Comparison of ENCODE assay signal across 17 cellular contexts in the genomic region with DNA sequence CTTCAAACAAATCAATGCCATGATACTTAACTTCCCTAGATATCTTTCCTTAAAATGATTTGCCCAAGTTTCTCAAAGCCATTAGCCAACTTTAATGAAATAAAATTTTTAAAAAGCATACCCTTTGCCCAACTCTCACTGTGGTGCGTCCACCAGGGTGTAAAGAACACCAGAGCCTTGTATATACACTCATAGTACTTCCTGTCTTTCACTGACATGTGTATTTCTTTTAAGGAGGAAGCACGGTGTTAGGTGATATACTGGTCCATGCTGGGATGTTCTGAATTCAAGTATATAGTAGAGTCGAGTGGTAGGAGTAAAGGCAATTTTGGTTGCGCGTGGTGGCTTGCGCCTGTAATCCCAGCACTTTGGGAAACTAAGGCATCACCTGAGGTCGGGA. TPM values are rescaled to one million over a fixed set of nuclear protein-coding genes. Genes with fewer than 3 reads are reported as not detected.
A peak's percentile ranks its signal among the peaks of the same experiment; 100 is the strongest.
DNase-seq lines count a peak whose midpoint lies in the region; ATAC-seq and TF ChIP-seq lines count a peak whose summit lies in the region.
"Had no signal": no experiment of that assay in that cellular context is flagged by ENCODE, and none has a peak within 500 bp of the region (broad histone marks: within the 10 kb centered on the region; RNA-seq: fewer than 3 reads in every experiment).

No MANE protein-coding gene starts in this region.

- H3K4me3 ChIP-seq in cardiac muscle cell (no peak overlapping the region), Loucy (ENCODE audit: low read length, poor library complexity, severe bottlenecking) (peak overlapping the region; percentile 52)
- H3K4me3 ChIP-seq in naive thymus-derived CD4-positive, alpha-beta T cell (ENCODE audit: low read length): peak overlapping the region; percentile 34
- H3K4me3 ChIP-seq: GM23338 had no signal

- DNase-seq in cardiac muscle cell (ENCODE audit: low read depth in 1 of 2, low spot score in 1 of 2) (no peak), left ventricle myocardium superior (no peak), COR-L47 (lab: John Stamatoyannopoulos, UW) (no peak), KBM-7 (no peak), C1 segment of cervical spinal cord (lab: John Stamatoyannopoulos, UW) (no peak)
- peak in 5 of 9 donors; percentile 25 to 32 (median 29) for DNase-seq in naive thymus-derived CD4-positive, alpha-beta T cell
- DNase-seq: Calu3, EL, HCEC 1CT, MV-4-11, NCI-H1694 treated with DMSO at 0.1 percent for 48 hours, NCI-H226, NCI-H524 treated with DMSO at 0.1 percent for 48 hours, SHP77 treated with DMSO at 0.1 percent for 48 hours had no signal

- H3K36me3 ChIP-seq in cardiac muscle cell (no peaks in the 10 kb centered on the region), Loucy (ENCODE audit: insufficient read depth, low read length) (peaks cover 3% of the 10 kb centered on the region; the same call in 1 of the 2 replicates)
- H3K36me3 ChIP-seq in naive thymus-derived CD4-positive, alpha-beta T cell (ENCODE audit: control insufficient read depth in 2 of 3, insufficient read depth in 3 of 3, low read length in 3 of 3): peaks cover 0 to 4% (median 0%) of the 10 kb centered on the region in 3 experiments

- H3K9me2 ChIP-seq in Loucy (replicated peaks; ENCODE audit: low read depth, low read length): no peaks in the 10 kb centered on the region

- H3K27me3 ChIP-seq in cardiac muscle cell (no peaks in the 10 kb centered on the region), Loucy (ENCODE audit: insufficient read depth, low read length, poor library complexity, severe bottlenecking) (no peaks in the 10 kb centered on the region)
- no peaks in the 10 kb centered on the region for H3K27me3 ChIP-seq in naive thymus-derived CD4-positive, alpha-beta T cell (ENCODE audit: control insufficient read depth in 2 of 2, insufficient read depth in 2 of 2, low read length in 2 of 2)

- no peak overlapping the region for H3K4me3 Mint-ChIP-seq in naive thymus-derived CD4-positive, alpha-beta T cell
- H3K4me3 Mint-ChIP-seq: GM23338 had no signal

- no peaks in the 10 kb centered on the region for H3K27me3 Mint-ChIP-seq in naive thymus-derived CD4-positive, alpha-beta T cell

- H4K20me1 ChIP-seq in Loucy (ENCODE audit: insufficient read depth, low read length, poor library complexity, severe bottlenecking): peaks cover 64% of the 10 kb centered on the region

- H3K27ac Mint-ChIP-seq in naive thymus-derived CD4-positive, alpha-beta T cell: no peak overlapping the region
- H3K27ac Mint-ChIP-seq: GM23338 had no signal

- peaks cover 0 to 20% (median 12%) of the 10 kb centered on the region in 5 donors for H3K36me3 Mint-ChIP-seq in naive thymus-derived CD4-positive, alpha-beta T cell

- peaks cover 5% of the 10 kb centered on the region; the same call in 1 of the 2 replicates for H3F3A ChIP-seq in Loucy (ENCODE audit: low read depth)

- TF ChIP-seq CTCF in cardiac muscle cell (IDR thresholded peaks at IDR 0.05; ENCODE audit: low read depth, low read length) (no peak), Loucy (conservative IDR thresholded peaks at IDR 0.05; ENCODE audit: low read length) (no peak)

- POLR2A ChIA-PET in naive thymus-derived CD4-positive, alpha-beta T cell (lab: Charles Lee): interaction anchor here (1.6 to 5.4 kb wide), 2 partner anchors 11 to 22 kb away, joined by 8 to 45 read pairs; a partner anchor contains a TSS

- peak overlapping the region; percentile 88 for H3K4me2 ChIP-seq in Loucy (ENCODE audit: low read depth, low read length, poor library complexity, severe bottlenecking)
- H3K4me2 ChIP-seq: GM23338 had no signal

- H2AFZ ChIP-seq in Loucy (ENCODE audit: low read length): no peak overlapping the region
- H2AFZ ChIP-seq: GM23338 had no signal

- intact Hi-C loops in left ventricle myocardium superior (cut with micrococcal nuclease): no loop called here
- intact Hi-C loops in naive thymus-derived CD4-positive, alpha-beta T cell (cut with micrococcal nuclease): loop anchor here in 1 of 2 donors (1.0 to 2.0 kb wide), 3 partner anchors 7 to 76 kb away; no protein-coding TSS in a partner anchor

- no peaks in the 10 kb centered on the region for H3K9me3 Mint-ChIP-seq in naive thymus-derived CD4-positive, alpha-beta T cell
- H3K9me3 Mint-ChIP-seq: GM23338 had no signal

- CTCF ChIA-PET in naive thymus-derived CD4-positive, alpha-beta T cell (lab: Charles Lee): interaction anchor here (1.2 to 1.9 kb wide), 2 partner anchors 19 to 103 kb away, joined by 4 to 5 read pairs; no protein-coding TSS in a partner anchor

- H3K4me1 ChIP-seq in cardiac muscle cell (ENCODE audit: low read depth) (peaks cover 51% of the 10 kb centered on the region), Loucy (ENCODE audit: insufficient read depth, low read length, poor library complexity, severe bottlenecking) (peaks cover 83% of the 10 kb centered on the region)
- H3K4me1 ChIP-seq in naive thymus-derived CD4-positive, alpha-beta T cell (ENCODE audit: control insufficient read depth in 2 of 2, insufficient read depth in 2 of 2, low read length in 2 of 2): peaks cover 69 to 83% of the 10 kb centered on the region in 2 donors

- H3K9me3 ChIP-seq in cardiac muscle cell (ENCODE audit: low read depth) (no peaks in the 10 kb centered on the region), Loucy (ENCODE audit: insufficient read depth, low read depth, low read length) (no peaks in the 10 kb centered on the region)
- no peaks in the 10 kb centered on the region for H3K9me3 ChIP-seq in naive thymus-derived CD4-positive, alpha-beta T cell (ENCODE audit: control insufficient read depth in 2 of 3, low read length in 3 of 3)

- H3K9ac ChIP-seq in Loucy (ENCODE audit: low read depth, low read length, poor library complexity, severe bottlenecking): peak overlapping the region; percentile 45

- H3K79me2 ChIP-seq in Loucy (ENCODE audit: insufficient read depth, low read length): peaks cover 99% of the 10 kb centered on the region

- H3K27ac ChIP-seq in cardiac muscle cell: peak overlapping the region; percentile 30
- peak overlapping the region; percentile 52 for H3K27ac ChIP-seq in naive thymus-derived CD4-positive, alpha-beta T cell (ENCODE audit: low read depth, low read length)
- H3K27ac ChIP-seq: C4-2B had no signal

- in situ Hi-C loops in KBM-7 (cut with MboI; ENCODE audit: low pct_unique_long_range_greater_than_20kb, low sequenced_read_pairs): no loop called here

- ATAC-seq in left ventricle myocardium superior: no peak
- ATAC-seq in naive thymus-derived CD4-positive, alpha-beta T cell: peak; percentile 74
- ATAC-seq: GM23338 had no signal

- H3K4me1 Mint-ChIP-seq in naive thymus-derived CD4-positive, alpha-beta T cell: peaks cover 0 to 26% (median 4%) of the 10 kb centered on the region in 7 donors
- H3K4me1 Mint-ChIP-seq: GM23338 had no signal

RNA-seq across cellular contexts. Expression of a gene that starts 22.7 kb away (rescaled TPM):
- total RNA-seq in cardiac muscle cell (47.4 and 50.0 TPM in 2 replicates), left ventricle myocardium superior (91.1 TPM)
- 50.3 and 57.2 TPM in 2 replicates for polyA plus RNA-seq in cardiac muscle cell
- total RNA-seq in naive thymus-derived CD4-positive, alpha-beta T cell: 100 to 1,000 TPM; 114 to 253 (median 218) TPM
- polyA plus RNA-seq in naive thymus-derived CD4-positive, alpha-beta T cell: 10 to 100 TPM; 71.5 to 84.6 TPM

Comparison
In these comparisons a context has a peak if more than half of its experiments do, and no peak if none do; other contexts are left out.
1. DNase-seq: peak in naive thymus-derived CD4-positive, alpha-beta T cell (5 of 9); none in cardiac muscle cell (0 of 2), left ventricle myocardium superior (single experiment), COR-L47 (single experiment), KBM-7 (single experiment) and C1 segment of cervical spinal cord (0 of 14).